ENCODE assay signal across 12 cellular contexts in the genomic region with DNA sequence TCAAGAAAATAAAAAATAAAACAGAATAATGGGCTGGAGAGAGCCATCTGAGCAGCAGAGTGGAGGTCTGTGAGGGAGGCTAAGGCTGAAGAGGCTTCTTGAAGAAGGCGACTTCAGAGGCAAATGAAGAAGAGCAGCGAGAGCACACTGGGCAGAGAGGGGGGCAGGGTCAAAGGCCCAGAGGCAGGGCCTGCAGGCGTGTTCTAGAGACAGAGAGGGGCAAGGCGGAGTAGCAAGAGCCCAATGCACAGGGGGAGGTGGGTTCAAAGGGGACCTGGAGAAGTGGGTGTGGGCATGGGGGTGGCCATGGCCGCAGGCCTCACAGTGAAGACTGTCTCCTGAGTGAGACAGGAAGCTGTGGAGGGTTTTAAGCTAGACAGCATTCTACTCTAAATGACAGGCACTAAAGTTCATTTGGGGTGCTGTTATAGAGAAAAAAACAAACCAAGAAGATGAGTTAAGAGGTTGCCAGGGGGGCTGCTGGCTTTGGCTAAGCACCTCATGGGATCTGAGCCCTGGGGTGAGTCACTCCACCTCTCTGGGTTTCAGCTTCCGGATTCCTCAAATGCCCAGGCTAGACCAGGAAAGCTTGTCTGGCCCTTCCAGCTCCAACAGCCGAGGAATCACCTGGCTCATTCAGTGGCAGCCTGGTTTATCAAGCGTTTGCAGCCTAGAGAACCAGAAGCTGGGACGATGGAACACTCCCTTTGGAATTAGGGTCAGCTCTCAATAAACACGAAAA.
DNase-seq lines count a peak whose midpoint lies in the region; ATAC-seq, FAIRE-seq and TF ChIP-seq lines count a peak whose summit lies in the region.
"Had no signal": no experiment of that assay in that cellular context is flagged by ENCODE, and none has a peak within 500 bp of the region (broad histone marks: within the 10 kb centered on the region; RNA-seq: fewer than 3 reads in every experiment).

No MANE protein-coding gene starts in this region.

- POLR2A ChIA-PET in HepG2 (lab: Yijun Ruan, JAX), result no interaction called here

- CTCF ChIA-PET in HepG2 (lab: Yijun Ruan, JAX; ENCODE audit: low intra/inter-chr PET ratio, low total read pairs), result interaction anchor here (0.8 kb wide), 1 partner anchor 130 kb away, joined by 3 read pairs; no protein-coding TSS in a partner anchor

- no peak for TF ChIP-seq POLR2A in HepG2 (IDR thresholded peaks at IDR 0.05; ENCODE audit: insufficient read depth in 1 of 2, low read depth in 2 of 2, low read length in 2 of 2)
- no peak for TF ChIP-seq POLR2A in right lobe of liver (IDR thresholded peaks at IDR 0.05)
- TF ChIP-seq POLR2A in upper lobe of left lung (IDR thresholded peaks at IDR 0.05), result no peak

- TF ChIP-seq EP300 in HepG2 (IDR thresholded peaks at IDR 0.05; ENCODE audit: low read depth in 2 of 2, low read length in 2 of 2), result no peak
- no peak for TF ChIP-seq EP300 in HepG2 (CRISPR knock-in tag; IDR thresholded peaks at IDR 0.05; ENCODE audit: borderline replicate concordance)
- TF ChIP-seq EP300 in upper lobe of left lung (IDR thresholded peaks at IDR 0.05), result no peak

- no peak overlapping the region for H3K4me3 Mint-ChIP-seq in type B pancreatic cell
- H3K4me3 Mint-ChIP-seq: CD4-positive, CD25-positive, alpha-beta regulatory T cell; dendritic cell treated with granulocyte-macrophage colony-stimulating factor and Interleukin-4, amounts not matched to agents 40 ng/mL and 50 ng/mL, for 4 days had no signal

- no peaks in the 10 kb centered on the region for H4K20me1 ChIP-seq in HepG2 (ENCODE audit: insufficient read depth, low read length)

- in situ Hi-C loops in HepG2 (cut with HindIII; ENCODE audit: extremely low pct_ligation_motif_present, low pct_unique_long_range_greater_than_20kb), result loop anchor here (5.0 to 10.0 kb wide), 3 partner anchors 42 to 180 kb away; partner anchors contain the start of gene POLR3A
- in situ Hi-C loops in astrocyte of the cerebellum (cut with HindIII; ENCODE audit: low sequenced_read_pairs), result loop anchor here (5.0 kb wide), 2 partner anchors 42 to 172 kb away; no protein-coding TSS in a partner anchor

- H3K27ac ChIP-seq in HepG2 (ENCODE audit: extremely low read length, insufficient read depth, low read length), result peak overlapping the region; percentile 7
- H3K27ac ChIP-seq in right lobe of liver, result peak overlapping the region in 1 of 3 donors; percentile 24
- peak overlapping the region; percentile 54 to 86 for H3K27ac ChIP-seq in kidney (ENCODE audit: low read depth in 2 of 2, low read length in 2 of 2)
- H3K27ac ChIP-seq in upper lobe of left lung, result no peak overlapping the region
- H3K27ac ChIP-seq: VCaP had no signal

- FAIRE-seq in HepG2 (lab: Jason Lieb, UNC) (no peak), kidney (lab: Jason Lieb, UNC) (no peak)

- H3K36me3 Mint-ChIP-seq in type B pancreatic cell, result peaks cover 23% of the 10 kb centered on the region

- H3K36me3 ChIP-seq in HepG2 (replicated peaks in 1 of 2; ENCODE audit: control insufficient read depth in 1 of 2, insufficient read depth in 2 of 2, low read length in 2 of 2), result peaks cover 16 to 48% of the 10 kb centered on the region in 2 experiments; a peak in 4 of 5 replicates
- H3K36me3 ChIP-seq in right lobe of liver, result peaks cover 0 to 12% (median 0%) of the 10 kb centered on the region in 4 donors
- H3K36me3 ChIP-seq in kidney (ENCODE audit: control insufficient read depth in 1 of 2, insufficient read depth in 2 of 2, low read length in 2 of 2), result peaks cover 3 to 28% of the 10 kb centered on the region in 2 donors
- H3K36me3 ChIP-seq in upper lobe of left lung, result peaks cover 0 to 40% (median 27%) of the 10 kb centered on the region in 4 donors

- H3K4me1 Mint-ChIP-seq in type B pancreatic cell (ENCODE audit: unreplicated experiment), result peaks cover 26% of the 10 kb centered on the region

- intact Hi-C loops in HepG2 (cut with micrococcal nuclease; ENCODE audit: unreplicated experiment), result loop anchor here (5.0 kb wide), 1 partner anchor 82 kb away; the partner anchor contains the start of gene DLG5
- intact Hi-C loops in right lobe of liver (cut with DNase I), result no loop called here
- intact Hi-C loops in kidney (cut with DNase I), result no loop called here

- H3K27ac Mint-ChIP-seq in type B pancreatic cell, result peak overlapping the region; percentile 73
- H3K27ac Mint-ChIP-seq: dendritic cell treated with granulocyte-macrophage colony-stimulating factor and Interleukin-4, amounts not matched to agents 40 ng/mL and 50 ng/mL, for 4 days had no signal

- WGBS in HepG2 (ENCODE audit: low lambda C conversion rate), result 85% methylated on average over 10 of the region's 10 CpGs
- 77% methylated on average over 8 of the region's 10 CpGs for WGBS in right lobe of liver (ENCODE audit: insufficient coverage, low coverage, low lambda C conversion rate, missing lambda C conversion rate)
- WGBS in upper lobe of left lung, 2 donors, result 72 to 85% methylated on average over 10 of the region's 10 CpGs

- BruUV-seq in HepG2 (replicated peaks; lab: Mats Ljungman, UMichigan), result no TSS peak

- H3K4me2 ChIP-seq in HepG2 (ENCODE audit: low read depth, low read length), result no peak overlapping the region

- no peaks in the 10 kb centered on the region for H3K27me3 Mint-ChIP-seq in type B pancreatic cell
- H3K27me3 Mint-ChIP-seq: CD4-positive, CD25-positive, alpha-beta regulatory T cell; dendritic cell treated with granulocyte-macrophage colony-stimulating factor and Interleukin-4, amounts not matched to agents 40 ng/mL and 50 ng/mL, for 4 days had no signal

- H3K9me3 ChIP-seq in HepG2 (ENCODE audit: low read length) (no peaks in the 10 kb centered on the region), right lobe of liver (no peaks in the 10 kb centered on the region), kidney (ENCODE audit: control insufficient read depth in 1 of 2, low read length in 2 of 2) (no peaks in the 10 kb centered on the region), upper lobe of left lung (no peaks in the 10 kb centered on the region)

- no peak for TF ChIP-seq CTCF in HepG2 (CRISPR knock-in tag; IDR thresholded peaks at IDR 0.05)
- no peak for TF ChIP-seq CTCF in right lobe of liver (IDR thresholded peaks at IDR 0.05)
- no peak for TF ChIP-seq CTCF in astrocyte of the cerebellum (IDR thresholded peaks at IDR 0.05; ENCODE audit: low read depth, low read length, missing control alignments)
- no peak for TF ChIP-seq CTCF in kidney (IDR thresholded peaks at IDR 0.05; ENCODE audit: borderline replicate concordance, extremely low read depth, insufficient read depth)
- TF ChIP-seq CTCF in type B pancreatic cell (conservative IDR thresholded peaks at IDR 0.05), result no peak
- no peak for TF ChIP-seq CTCF in upper lobe of left lung (IDR thresholded peaks at IDR 0.05)

- H3K4me1 ChIP-seq in HepG2 (ENCODE audit: insufficient read depth, low read length) (peaks cover 64% of the 10 kb centered on the region), right lobe of liver (peaks cover 0 to 16% (median 0%) of the 10 kb centered on the region in 4 donors), kidney (ENCODE audit: control insufficient read depth in 1 of 2, insufficient read depth in 1 of 2, low read depth in 1 of 2, low read length in 2 of 2) (peaks cover 9 to 12% of the 10 kb centered on the region in 2 donors), upper lobe of left lung (peaks cover 0 to 8% (median 5%) of the 10 kb centered on the region in 4 donors)

- no peaks in the 10 kb centered on the region for H3K9me3 Mint-ChIP-seq in type B pancreatic cell
- H3K9me3 Mint-ChIP-seq: CD4-positive, CD25-positive, alpha-beta regulatory T cell; dendritic cell treated with granulocyte-macrophage colony-stimulating factor and Interleukin-4, amounts not matched to agents 40 ng/mL and 50 ng/mL, for 4 days had no signal

- ATAC-seq in HepG2, result no peak
- no peak for ATAC-seq in right lobe of liver
- no peak for ATAC-seq in GM19452 (IDR thresholded peaks at IDR 0.05; ENCODE audit: unreplicated experiment)
- no peak for ATAC-seq in upper lobe of left lung (ENCODE audit: low FRiP score in 2 of 2)

- H3K79me2 ChIP-seq in HepG2 (ENCODE audit: insufficient read depth, low read length), result peaks cover 2% of the 10 kb centered on the region

- H3K9ac ChIP-seq in HepG2 (ENCODE audit: insufficient read depth, low read depth, low read length) (no peak overlapping the region), kidney (ENCODE audit: low read length in 2 of 2) (no peak overlapping the region)

- TF ChIP-seq RAD21 in HepG2 (CRISPR knock-in tag; IDR thresholded peaks at IDR 0.05), result no peak

- no peaks in the 10 kb centered on the region for H3K27me3 ChIP-seq in HepG2 (ENCODE audit: control insufficient read depth in 1 of 2, insufficient read depth in 2 of 2, low read length in 2 of 2)
- H3K27me3 ChIP-seq in right lobe of liver, result no peaks in the 10 kb centered on the region
- H3K27me3 ChIP-seq in upper lobe of left lung, result no peaks in the 10 kb centered on the region

- DNase-seq in HepG2 (ENCODE audit: low spot score) (no peak), right lobe of liver (no peak), astrocyte of the cerebellum (ENCODE audit: low read depth) (peak; percentile 76), kidney (peak; percentile 46), type B pancreatic cell (ENCODE audit: extremely low spot score, unreplicated experiment) (no peak), upper lobe of left lung (no peak)
- no peak for DNase-seq in activated CD4-positive, alpha-beta T cell treated with anti-CD3 and anti-CD28 coated beads, Interleukin-2, amount 50 U/mL, for 48 hours
- DNase-seq: CD4-positive, CD25-positive, alpha-beta regulatory T cell; NCI-H1092 had no signal

- H2AFZ ChIP-seq in HepG2 (ENCODE audit: low read length), result no peak overlapping the region

- no peak overlapping the region for H3K4me3 ChIP-seq in HepG2 (replicated peaks in 1 of 3; ENCODE audit: insufficient read depth in 1 of 3, low read depth in 2 of 3, low read length in 3 of 3)
- no peak overlapping the region for H3K4me3 ChIP-seq in right lobe of liver
- no peak overlapping the region for H3K4me3 ChIP-seq in astrocyte of the cerebellum (ENCODE audit: low read depth, low read length)
- no peak overlapping the region for H3K4me3 ChIP-seq in kidney (ENCODE audit: low read length in 2 of 2)
- H3K4me3 ChIP-seq in upper lobe of left lung, result no peak overlapping the region

TF ChIP-seq in HepG2, 621 proteins besides CTCF, POLR2A, EP300 and RAD21 (continues in another document):
- TF ChIP-seq FOSL2 (CRISPR knock-in tag; IDR thresholded peaks at IDR 0.05) (peak; percentile 39; the same call in 1 of the 2 replicates), ZNF747 (CRISPR knock-in tag; IDR thresholded peaks at IDR 0.05; ENCODE audit: borderline replicate concordance) (no peak), CHCHD3 (CRISPR knock-in tag; IDR thresholded peaks at IDR 0.05) (no peak), RBM22 (optimal IDR thresholded peaks at IDR 0.05; ENCODE audit: low read length) (no peak), SRSF9 (IDR thresholded peaks at IDR 0.05; ENCODE audit: borderline replicate concordance, insufficient read depth, low read depth, low read length, poor library complexity, severe bottlenecking) (no peak)

Comparison
In these comparisons a context has a peak if more than half of its experiments do, and no peak if none do; other contexts are left out.
1. DNase-seq: peak in astrocyte of the cerebellum (single experiment) and kidney (single experiment); none in HepG2 (single experiment), right lobe of liver (0 of 3), type B pancreatic cell (single experiment), activated CD4-positive, alpha-beta T cell treated with anti-CD3 and anti-CD28 coated beads, Interleukin-2, amount 50 U/mL, for 48 hours (0 of 2) and upper lobe of left lung (0 of 2).
2. H3K27ac ChIP-seq: peak in HepG2 (single experiment) and kidney (2 of 2); none in upper lobe of left lung (0 of 4).